In genomic region chr2:169362346-169363026, GRCh38 we compare ENCODE assay signal across 2 cellular contexts.
TF ChIP-seq lines count a peak whose summit lies in the region.

Gene LRP2 (minus strand): TSS chr2:169362534. CDS start chr2:169362399, 135 bp downstream.

TF ChIP-seq in HEK293T, 16 proteins besides CTCF, POLR2A, EP300 and RAD21 (continued from another document):
- TF ChIP-seq ELF4 (IDR thresholded peaks at IDR 0.05) (no peak), SUZ12 (IDR thresholded peaks at IDR 0.05) (no peak), TARDBP (IDR thresholded peaks at IDR 0.05) (peak; percentile 85)

TF ChIP-seq in WTC11, 78 proteins besides CTCF, POLR2A, EP300 and RAD21:
- TF ChIP-seq ZNF532 (CRISPR knock-in tag; IDR thresholded peaks at IDR 0.05; ENCODE audit: borderline replicate concordance) = no peak
- no peak for TF ChIP-seq ZNF232 (CRISPR knock-in tag; IDR thresholded peaks at IDR 0.05)
- no peak for TF ChIP-seq ZNF396 (CRISPR knock-in tag; IDR thresholded peaks at IDR 0.05; ENCODE audit: borderline replicate concordance)
- TF ChIP-seq ATF6 (CRISPR knock-in tag; IDR thresholded peaks at IDR 0.05) = 0 out of 2 replicates have a peak, but pooled peaks have one; percentile 41
- TF ChIP-seq IRF2 (CRISPR knock-in tag; IDR thresholded peaks at IDR 0.05; ENCODE audit: borderline replicate concordance, low read depth) = no peak
- TF ChIP-seq MAX (CRISPR knock-in tag; IDR thresholded peaks at IDR 0.05) = 0 out of 2 replicates have a peak, but pooled peaks have one; percentile 45
- TF ChIP-seq JAZF1 (CRISPR knock-in tag; IDR thresholded peaks at IDR 0.05) = no peak
- TF ChIP-seq USF1 (CRISPR knock-in tag; IDR thresholded peaks at IDR 0.05) = no peak; the same call in none of the 2 replicates
- no peak for TF ChIP-seq ZNF423 (CRISPR knock-in tag; IDR thresholded peaks at IDR 0.05)
- no peak for TF ChIP-seq ZNF263 (CRISPR knock-in tag; IDR thresholded peaks at IDR 0.05; ENCODE audit: low read depth)
- 0 out of 2 replicates have a peak, but pooled peaks have one; percentile 46 for TF ChIP-seq ARID4B (CRISPR knock-in tag; IDR thresholded peaks at IDR 0.05; ENCODE audit: borderline replicate concordance)
- TF ChIP-seq SMAD3 (CRISPR knock-in tag; IDR thresholded peaks at IDR 0.05; ENCODE audit: borderline replicate concordance) = no peak
- TF ChIP-seq FOXP4 (CRISPR knock-in tag; IDR thresholded peaks at IDR 0.05) = no peak
- no peak for TF ChIP-seq ZMAT4 (CRISPR knock-in tag; IDR thresholded peaks at IDR 0.05)
- no peak for TF ChIP-seq AR (CRISPR knock-in tag; IDR thresholded peaks at IDR 0.05)
- no peak for TF ChIP-seq OVOL2 (CRISPR knock-in tag; IDR thresholded peaks at IDR 0.05; ENCODE audit: borderline replicate concordance)
- no peak for TF ChIP-seq ZNF121 (CRISPR knock-in tag; IDR thresholded peaks at IDR 0.05)
- TF ChIP-seq TCF7 (CRISPR knock-in tag; IDR thresholded peaks at IDR 0.05; ENCODE audit: low read depth) = no peak
- TF ChIP-seq SMAD4 (CRISPR knock-in tag; IDR thresholded peaks at IDR 0.05) = no peak
- TF ChIP-seq JUN (CRISPR knock-in tag; IDR thresholded peaks at IDR 0.05) = no peak
- no peak for TF ChIP-seq ZNF416 (CRISPR knock-in tag; IDR thresholded peaks at IDR 0.05)
- TF ChIP-seq MLX (CRISPR knock-in tag; IDR thresholded peaks at IDR 0.05) = no peak
- TF ChIP-seq ZNF219 (CRISPR knock-in tag; IDR thresholded peaks at IDR 0.05; ENCODE audit: borderline replicate concordance) = no peak
- no peak for TF ChIP-seq RORB (CRISPR knock-in tag; IDR thresholded peaks at IDR 0.05)
- 0 out of 2 replicates have a peak, but pooled peaks have one; percentile 39 for TF ChIP-seq ESRRA (CRISPR knock-in tag; IDR thresholded peaks at IDR 0.05; ENCODE audit: borderline replicate concordance)
- TF ChIP-seq CREM (CRISPR knock-in tag; IDR thresholded peaks at IDR 0.05) = no peak
- peak; percentile 64; the same call in 1 of the 2 replicates for TF ChIP-seq ZBTB43 (CRISPR knock-in tag; IDR thresholded peaks at IDR 0.05)
- TF ChIP-seq NFE2L1 (CRISPR knock-in tag; IDR thresholded peaks at IDR 0.05) = no peak
- no peak for TF ChIP-seq ZNF138 (CRISPR knock-in tag; conservative IDR thresholded peaks at IDR 0.05)
- TF ChIP-seq TEAD4 (CRISPR knock-in tag; IDR thresholded peaks at IDR 0.05) = peak; percentile 32; the same call in 1 of the 2 replicates
- TF ChIP-seq MXD4 (CRISPR knock-in tag; IDR thresholded peaks at IDR 0.05; ENCODE audit: borderline replicate concordance) = no peak
- TF ChIP-seq CDX4 (CRISPR knock-in tag; IDR thresholded peaks at IDR 0.05; ENCODE audit: borderline replicate concordance) = no peak
